In the genomic region with DNA sequence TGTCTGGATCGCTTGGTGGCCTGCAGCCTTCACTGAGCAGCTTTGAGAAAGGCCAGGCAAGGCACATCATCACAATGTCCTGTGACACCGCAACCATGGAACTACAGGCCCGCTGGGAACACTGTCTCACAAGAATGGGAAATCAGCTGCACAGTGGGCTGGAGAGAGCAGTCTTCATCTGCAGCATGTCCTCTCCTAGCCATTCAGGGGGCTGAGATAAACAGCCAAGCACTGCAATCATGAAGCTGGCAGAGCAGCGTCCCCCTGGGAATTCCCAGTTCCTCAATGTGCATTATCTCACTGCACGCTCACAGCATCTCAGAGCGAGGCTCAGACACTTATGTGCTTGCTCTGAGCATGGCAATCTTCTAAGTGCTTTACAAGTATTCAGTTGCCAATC, we compare ENCODE assay signal across 1 cellular context.
TF ChIP-seq lines count a peak whose summit lies in the region.

No MANE protein-coding gene starts in this region.

TF ChIP-seq in HepG2, 621 proteins besides CTCF, POLR2A, EP300 and RAD21:
- TF ChIP-seq HES4 (CRISPR knock-in tag; IDR thresholded peaks at IDR 0.05; ENCODE audit: borderline replicate concordance) (no peak), ONECUT2 (CRISPR knock-in tag; IDR thresholded peaks at IDR 0.05) (no peak), ZEB1 (IDR thresholded peaks at IDR 0.05; ENCODE audit: insufficient replicate concordance, low read depth) (no peak), TBX2 (CRISPR knock-in tag; IDR thresholded peaks at IDR 0.05; ENCODE audit: borderline replicate concordance) (no peak), IKZF1 (IDR thresholded peaks at IDR 0.05) (no peak), RFXAP (CRISPR knock-in tag; IDR thresholded peaks at IDR 0.05; ENCODE audit: borderline replicate concordance) (no peak), TCF7 (IDR thresholded peaks at IDR 0.05; ENCODE audit: low read depth) (no peak), NCOA2 (CRISPR knock-in tag; IDR thresholded peaks at IDR 0.05) (no peak), EHMT2 (IDR thresholded peaks at IDR 0.05; ENCODE audit: borderline replicate concordance, low read depth, low read length) (no peak), ZNF615 (CRISPR knock-in tag; IDR thresholded peaks at IDR 0.05; ENCODE audit: borderline replicate concordance) (no peak)
- TF ChIP-seq, protein P1, sequence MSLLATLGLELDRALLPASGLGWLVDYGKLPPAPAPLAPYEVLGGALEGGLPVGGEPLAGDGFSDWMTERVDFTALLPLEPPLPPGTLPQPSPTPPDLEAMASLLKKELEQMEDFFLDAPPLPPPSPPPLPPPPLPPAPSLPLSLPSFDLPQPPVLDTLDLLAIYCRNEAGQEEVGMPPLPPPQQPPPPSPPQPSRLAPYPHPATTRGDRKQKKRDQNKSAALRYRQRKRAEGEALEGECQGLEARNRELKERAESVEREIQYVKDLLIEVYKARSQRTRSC (CRISPR knock-in tag; IDR thresholded peaks at IDR 0.05; ENCODE audit: low read depth): no peak
- TF ChIP-seq, protein P2, sequence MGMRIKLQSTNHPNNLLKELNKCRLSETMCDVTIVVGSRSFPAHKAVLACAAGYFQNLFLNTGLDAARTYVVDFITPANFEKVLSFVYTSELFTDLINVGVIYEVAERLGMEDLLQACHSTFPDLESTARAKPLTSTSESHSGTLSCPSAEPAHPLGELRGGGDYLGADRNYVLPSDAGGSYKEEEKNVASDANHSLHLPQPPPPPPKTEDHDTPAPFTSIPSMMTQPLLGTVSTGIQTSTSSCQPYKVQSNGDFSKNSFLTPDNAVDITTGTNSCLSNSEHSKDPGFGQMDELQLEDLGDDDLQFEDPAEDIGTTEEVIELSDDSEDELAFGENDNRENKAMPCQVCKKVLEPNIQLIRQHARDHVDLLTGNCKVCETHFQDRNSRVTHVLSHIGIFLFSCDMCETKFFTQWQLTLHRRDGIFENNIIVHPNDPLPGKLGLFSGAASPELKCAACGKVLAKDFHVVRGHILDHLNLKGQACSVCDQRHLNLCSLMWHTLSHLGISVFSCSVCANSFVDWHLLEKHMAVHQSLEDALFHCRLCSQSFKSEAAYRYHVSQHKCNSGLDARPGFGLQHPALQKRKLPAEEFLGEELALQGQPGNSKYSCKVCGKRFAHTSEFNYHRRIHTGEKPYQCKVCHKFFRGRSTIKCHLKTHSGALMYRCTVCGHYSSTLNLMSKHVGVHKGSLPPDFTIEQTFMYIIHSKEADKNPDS (CRISPR knock-in tag; IDR thresholded peaks at IDR 0.05): no peak
- TF ChIP-seq, protein P3, sequence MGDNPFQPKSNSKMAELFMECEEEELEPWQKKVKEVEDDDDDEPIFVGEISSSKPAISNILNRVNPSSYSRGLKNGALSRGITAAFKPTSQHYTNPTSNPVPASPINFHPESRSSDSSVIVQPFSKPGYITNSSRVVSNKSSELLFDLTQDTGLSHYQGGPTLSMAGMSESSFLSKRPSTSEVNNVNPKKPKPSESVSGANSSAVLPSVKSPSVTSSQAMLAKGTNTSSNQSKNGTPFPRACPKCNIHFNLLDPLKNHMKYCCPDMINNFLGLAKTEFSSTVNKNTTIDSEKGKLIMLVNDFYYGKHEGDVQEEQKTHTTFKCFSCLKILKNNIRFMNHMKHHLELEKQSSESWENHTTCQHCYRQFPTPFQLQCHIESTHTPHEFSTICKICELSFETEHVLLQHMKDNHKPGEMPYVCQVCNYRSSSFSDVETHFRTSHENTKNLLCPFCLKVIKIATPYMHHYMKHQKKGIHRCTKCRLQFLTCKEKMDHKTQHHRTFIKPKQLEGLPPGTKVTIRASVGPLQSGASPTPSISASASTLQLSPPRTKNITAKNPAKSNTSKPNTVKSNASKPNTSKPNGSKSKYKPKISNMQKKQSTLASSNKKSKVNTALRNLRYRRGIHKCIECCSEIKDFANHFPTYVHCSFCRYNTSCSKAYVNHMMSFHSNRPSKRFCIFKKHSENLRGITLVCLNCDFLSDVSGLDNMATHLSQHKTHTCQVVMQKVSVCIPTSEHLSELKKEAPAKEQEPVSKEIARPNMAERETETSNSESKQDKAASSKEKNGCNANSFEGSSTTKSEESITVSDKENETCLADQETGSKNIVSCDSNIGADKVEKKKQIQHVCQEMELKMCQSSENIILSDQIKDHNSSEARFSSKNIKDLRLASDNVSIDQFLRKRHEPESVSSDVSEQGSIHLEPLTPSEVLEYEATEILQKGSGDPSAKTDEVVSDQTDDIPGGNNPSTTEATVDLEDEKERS (CRISPR knock-in tag; IDR thresholded peaks at IDR 0.05): no peak
- TF ChIP-seq, protein P4, sequence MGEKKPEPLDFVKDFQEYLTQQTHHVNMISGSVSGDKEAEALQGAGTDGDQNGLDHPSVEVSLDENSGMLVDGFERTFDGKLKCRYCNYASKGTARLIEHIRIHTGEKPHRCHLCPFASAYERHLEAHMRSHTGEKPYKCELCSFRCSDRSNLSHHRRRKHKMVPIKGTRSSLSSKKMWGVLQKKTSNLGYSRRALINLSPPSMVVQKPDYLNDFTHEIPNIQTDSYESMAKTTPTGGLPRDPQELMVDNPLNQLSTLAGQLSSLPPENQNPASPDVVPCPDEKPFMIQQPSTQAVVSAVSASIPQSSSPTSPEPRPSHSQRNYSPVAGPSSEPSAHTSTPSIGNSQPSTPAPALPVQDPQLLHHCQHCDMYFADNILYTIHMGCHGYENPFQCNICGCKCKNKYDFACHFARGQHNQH (CRISPR knock-in tag; IDR thresholded peaks at IDR 0.05): no peak
